8 cellular contexts compared by ENCODE assay signal in the genomic region with DNA sequence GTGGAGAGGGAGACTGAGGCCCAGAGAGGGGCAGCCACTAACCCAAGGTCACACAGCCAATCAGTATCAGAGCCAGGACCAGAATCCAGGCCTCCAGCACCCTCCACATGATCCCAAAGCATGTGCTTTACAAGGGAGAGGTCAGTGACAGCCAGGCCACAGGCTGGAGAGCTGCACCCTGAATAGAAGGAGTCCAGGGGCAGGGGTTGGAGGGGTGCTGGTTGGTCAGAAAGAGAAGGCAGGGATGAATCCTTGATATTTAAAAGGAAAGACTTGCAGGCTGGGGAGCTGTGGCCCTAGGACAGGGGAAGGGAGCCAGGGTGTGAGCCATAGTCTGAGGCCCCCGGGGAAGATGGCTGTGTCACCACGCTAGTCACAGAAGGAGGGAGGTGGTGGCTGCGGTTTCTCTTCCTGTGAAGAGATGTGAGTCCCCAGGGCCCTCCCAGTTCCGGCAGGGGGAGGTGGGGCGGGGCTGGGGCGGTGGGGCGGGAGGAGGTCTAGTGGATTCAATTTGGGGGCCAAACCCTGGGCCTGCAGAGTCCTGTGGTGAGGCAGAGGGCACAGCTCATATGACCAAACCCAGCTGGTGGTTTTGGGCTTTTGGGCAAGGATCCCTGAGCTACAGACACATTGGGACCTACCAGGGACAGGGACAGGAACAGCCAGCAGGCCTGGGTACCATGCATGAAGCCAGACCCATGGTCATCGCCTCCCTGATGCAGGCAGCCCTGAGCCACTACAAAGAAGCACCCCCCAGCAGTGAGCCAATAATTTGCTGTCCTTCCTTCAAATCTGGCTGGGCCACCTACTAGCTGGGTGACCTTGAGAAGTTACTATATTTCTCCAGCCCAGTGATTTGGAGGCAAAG. TPM values are rescaled to one million over a fixed set of nuclear protein-coding genes. Genes with fewer than 3 reads are reported as not detected.
DNase-seq lines count a peak whose midpoint lies in the region; ATAC-seq and TF ChIP-seq lines count a peak whose summit lies in the region.

No MANE protein-coding gene starts in this region.

- H3K27ac ChIP-seq in mucosa of rectum (ENCODE audit: low read depth in 2 of 2, low read length in 2 of 2) (peak overlapping the region; percentile 68 to 85), thymus (ENCODE audit: low read depth) (peak overlapping the region; percentile 97), uterus (no peak overlapping the region)

- TF ChIP-seq CTCF in GM10266 (IDR thresholded peaks at IDR 0.05; ENCODE audit: control insufficient read depth, insufficient read depth, low read depth, missing control alignments) = no peak
- TF ChIP-seq CTCF in uterus (IDR thresholded peaks at IDR 0.05) = no peak

- H3K27me3 Mint-ChIP-seq in activated naive CD8-positive, alpha-beta T cell treated with anti-CD3 and anti-CD28 coated beads for 36 hours = no peaks in the 10 kb centered on the region

- H3K9me3 Mint-ChIP-seq in activated naive CD8-positive, alpha-beta T cell treated with anti-CD3 and anti-CD28 coated beads for 36 hours = no peaks in the 10 kb centered on the region

- H3K27me3 ChIP-seq in mucosa of rectum (ENCODE audit: control insufficient read depth in 2 of 2, insufficient read depth in 2 of 2, low read length in 2 of 2) = no peaks in the 10 kb centered on the region
- H3K27me3 ChIP-seq in thymus (ENCODE audit: control insufficient read depth, insufficient read depth) = no peaks in the 10 kb centered on the region
- no peaks in the 10 kb centered on the region for H3K27me3 ChIP-seq in uterus

- peak overlapping the region; percentile 95 for H3K27ac Mint-ChIP-seq in activated naive CD8-positive, alpha-beta T cell treated with anti-CD3 and anti-CD28 coated beads for 36 hours

- H3K4me3 ChIP-seq in mucosa of rectum (ENCODE audit: low read length in 2 of 2) (peak overlapping the region in 1 of 2 donors; percentile 33), thymus (ENCODE audit: low read length) (peak overlapping the region; percentile 46), uterus (no peak overlapping the region)

- H3K36me3 ChIP-seq in mucosa of rectum (ENCODE audit: control insufficient read depth in 2 of 2, insufficient read depth in 2 of 2, low read length in 2 of 2) (peaks cover 0 to 2% of the 10 kb centered on the region in 2 donors), thymus (ENCODE audit: control insufficient read depth, insufficient read depth) (peaks cover 76% of the 10 kb centered on the region), uterus (no peaks in the 10 kb centered on the region)

- H3K36me3 Mint-ChIP-seq in activated naive CD8-positive, alpha-beta T cell treated with anti-CD3 and anti-CD28 coated beads for 36 hours = peaks cover 78% of the 10 kb centered on the region

- H3K4me1 Mint-ChIP-seq in activated naive CD8-positive, alpha-beta T cell treated with anti-CD3 and anti-CD28 coated beads for 36 hours = peaks cover 88% of the 10 kb centered on the region

- H3K9me3 ChIP-seq in mucosa of rectum (ENCODE audit: control insufficient read depth in 2 of 2, low read length in 2 of 2) = no peaks in the 10 kb centered on the region
- no peaks in the 10 kb centered on the region for H3K9me3 ChIP-seq in thymus (ENCODE audit: control insufficient read depth)
- no peaks in the 10 kb centered on the region for H3K9me3 ChIP-seq in uterus

- intact Hi-C loops in uterus (cut with DNase I; ENCODE audit: low total_unique reads) = no loop called here

- H3K4me1 ChIP-seq in mucosa of rectum (ENCODE audit: control insufficient read depth in 2 of 2, insufficient read depth in 2 of 2, low read length in 2 of 2) (peaks cover 17 to 23% of the 10 kb centered on the region in 2 donors), thymus (ENCODE audit: control insufficient read depth, insufficient read depth, low read length) (peaks cover 69% of the 10 kb centered on the region), uterus (no peaks in the 10 kb centered on the region)

- H3K4me3 Mint-ChIP-seq in activated naive CD8-positive, alpha-beta T cell treated with anti-CD3 and anti-CD28 coated beads for 36 hours = peak overlapping the region; percentile 78

- no peak for TF ChIP-seq POLR2A in uterus (IDR thresholded peaks at IDR 0.05)

- ATAC-seq in HG03108 (IDR thresholded peaks at IDR 0.05; ENCODE audit: unreplicated experiment) = peak; percentile 41

- peak overlapping the region; percentile 24 to 38 for H3K9ac ChIP-seq in mucosa of rectum (ENCODE audit: low read depth in 1 of 2, low read length in 2 of 2)

- 11% methylated on average over 8 of the region's 8 CpGs for WGBS in thymus

- DNase-seq in GM10266 (ENCODE audit: extremely low spot score) (peak; percentile 87), T-helper 1 cell (peak; percentile 83 to 92 (median 89)), NCI-H2196 (lab: John Stamatoyannopoulos, UW; ENCODE audit: unreplicated experiment) (no peak), uterus (no peak)
- peak; percentile 90 for DNase-seq in activated naive CD8-positive, alpha-beta T cell treated with anti-CD3 and anti-CD28 coated beads for 36 hours

RNA-seq across cellular contexts. Expression of a gene that starts 14.0 kb away (rescaled TPM):
- total RNA-seq in activated naive CD8-positive, alpha-beta T cell treated with anti-CD3 and anti-CD28 coated beads for 36 hours = 100 to 1,000 TPM; 518 to 528 TPM
- polyA plus RNA-seq in thymus = 206 TPM
- 1 to 10 TPM; 2.4 to 6.7 (median 4.5) TPM for total RNA-seq in uterus

RNA-seq across cellular contexts. Expression of a gene that starts 17.8 kb away (rescaled TPM):
- total RNA-seq in activated naive CD8-positive, alpha-beta T cell treated with anti-CD3 and anti-CD28 coated beads for 36 hours = 1 to 10 TPM; 7.1 to 7.4 TPM
- 3.9 TPM for polyA plus RNA-seq in thymus
- total RNA-seq in uterus = 1 to 10 TPM in 2 of 4 donors, under 1 TPM in 1, not detected in 1; under 0.01 to 5.8 (median 3.1) TPM

RNA-seq across cellular contexts. Expression of a gene that starts 42.0 kb away (rescaled TPM):
- 1 to 10 TPM; 2.7 to 3.2 TPM for total RNA-seq in activated naive CD8-positive, alpha-beta T cell treated with anti-CD3 and anti-CD28 coated beads for 36 hours
- polyA plus RNA-seq in thymus = 23.2 TPM
- 10 to 100 TPM in 1 of 4 donors, 1 to 10 TPM in 2, under 1 TPM in 1; 0.29 to 16.0 (median 3.1) TPM for total RNA-seq in uterus

RNA-seq across cellular contexts. Expression of a gene that starts 52.3 kb away (rescaled TPM):
- total RNA-seq in activated naive CD8-positive, alpha-beta T cell treated with anti-CD3 and anti-CD28 coated beads for 36 hours = 10 to 100 TPM; 16.6 to 17.3 TPM
- polyA plus RNA-seq in thymus = 54.6 TPM
- 10 to 100 TPM in 1 of 4 donors, 1 to 10 TPM in 3; 3.8 to 12.2 (median 5.9) TPM for total RNA-seq in uterus

Comparison
In these comparisons a context has a peak if more than half of its experiments do, and no peak if none do; other contexts are left out.
1. DNase-seq: peak in GM10266 (single experiment), T-helper 1 cell (5 of 5) and activated naive CD8-positive, alpha-beta T cell treated with anti-CD3 and anti-CD28 coated beads for 36 hours (single experiment); none in NCI-H2196 (single experiment) and uterus (0 of 2).
2. H3K27ac ChIP-seq: peak in mucosa of rectum (2 of 2) and thymus (single experiment); none in uterus (0 of 2).
3. RNA of a gene that starts 14.0 kb away (total RNA-seq): 518 to 528 TPM in activated naive CD8-positive, alpha-beta T cell treated with anti-CD3 and anti-CD28 coated beads for 36 hours; 2.4 to 6.7 TPM in uterus; every median in the first group is over 10 times any median in the second.